In the genomic region with DNA sequence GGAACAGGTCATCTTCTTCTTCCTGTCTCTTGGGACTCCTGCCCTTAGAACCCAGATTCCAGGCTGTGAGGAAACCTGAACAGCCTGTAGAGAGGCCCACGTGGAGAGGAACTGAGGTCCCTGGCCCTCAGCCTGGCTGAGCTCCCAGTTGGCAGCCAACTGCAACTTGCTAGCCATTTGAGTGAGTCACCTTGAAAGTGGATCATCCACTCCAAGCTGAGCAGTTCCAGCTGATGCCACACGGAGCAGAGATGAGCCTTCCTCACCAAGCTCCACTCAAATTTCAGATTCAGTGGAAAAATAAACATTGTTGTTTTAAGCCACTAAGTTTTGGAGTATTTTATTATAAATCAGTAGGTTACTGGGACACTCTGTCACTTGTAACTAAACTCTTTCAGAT, we compare ENCODE assay signal across 8 cellular contexts.
DNase-seq lines count a peak whose midpoint lies in the region; ATAC-seq and TF ChIP-seq lines count a peak whose summit lies in the region.

No MANE protein-coding gene starts in this region.

- H3K9me3 Mint-ChIP-seq in mesothelial cell of epicardium (peaks cover 42% of the 10 kb centered on the region), T-cell (peaks cover 0 to 3% (median 0%) of the 10 kb centered on the region in 3 donors)

- H3K27me3 Mint-ChIP-seq in mesothelial cell of epicardium (ENCODE audit: low read depth) (no peaks in the 10 kb centered on the region), T-cell (peaks cover 0 to 9% of the 10 kb centered on the region in 2 donors)

- no peaks in the 10 kb centered on the region for H3K36me3 Mint-ChIP-seq in mesothelial cell of epicardium
- no peaks in the 10 kb centered on the region for H3K36me3 Mint-ChIP-seq in T-cell

- H3K4me3 Mint-ChIP-seq in mesothelial cell of epicardium (no peak overlapping the region), T-cell (no peak overlapping the region)

- POLR2A ChIA-PET in T-cell (lab: Charles Lee), result no interaction called here

- no peak for ATAC-seq in GM18861 (IDR thresholded peaks at IDR 0.05; ENCODE audit: unreplicated experiment)
- ATAC-seq in T-cell (replicated peaks in 1 of 4), result no peak

- no peaks in the 10 kb centered on the region for H3K4me1 Mint-ChIP-seq in mesothelial cell of epicardium
- no peaks in the 10 kb centered on the region for H3K4me1 Mint-ChIP-seq in T-cell

- H3K27ac Mint-ChIP-seq in mesothelial cell of epicardium (no peak overlapping the region), T-cell (no peak overlapping the region)

- DNase-seq in GM03348 (ENCODE audit: low spot score), result peak; percentile 76
- DNase-seq in NCI-H2029 (lab: John Stamatoyannopoulos, UW), result peak; percentile 83
- peak; percentile 93 for DNase-seq in choroid plexus epithelial cell (ENCODE audit: low read depth)
- DNase-seq in mesothelial cell of epicardium (ENCODE audit: low spot score in 2 of 2, unreplicated experiment in 2 of 2), result no peak
- no peak for DNase-seq in T-cell
- no peak for DNase-seq in AML-193 (lab: John Stamatoyannopoulos, UW)
- DNase-seq in T-helper 9 cell, result no peak

- TF ChIP-seq CTCF in choroid plexus epithelial cell (conservative IDR thresholded peaks at IDR 0.05; ENCODE audit: low read depth, low read length) (peak; percentile 75), mesothelial cell of epicardium (IDR thresholded peaks at IDR 0.05; ENCODE audit: unreplicated experiment) (peak; percentile 18)

- H3K4me3 ChIP-seq in choroid plexus epithelial cell (ENCODE audit: low read depth, low read length), result no peak overlapping the region

- CTCF ChIA-PET in T-cell (lab: Charles Lee), result interaction anchor here in 1 of 2 donors (0.7 kb wide), 1 partner anchor 92 kb away, joined by 3 read pairs; no protein-coding TSS in a partner anchor

Comparison
In these comparisons a context has a peak if more than half of its experiments do, and no peak if none do; other contexts are left out.
1. DNase-seq: peak in GM03348 (single experiment), NCI-H2029 (single experiment) and choroid plexus epithelial cell (single experiment); none in mesothelial cell of epicardium (0 of 2), T-cell (0 of 34), AML-193 (0 of 2) and T-helper 9 cell (single experiment).